In genomic region chr9:121362813-121363585, GRCh38 we compare ENCODE assay signal across 9 cellular contexts. TPM values are rescaled to one million over a fixed set of nuclear protein-coding genes. Genes with fewer than 3 reads are reported as not detected.
DNase-seq lines count a peak whose midpoint lies in the region; ATAC-seq and TF ChIP-seq lines count a peak whose summit lies in the region.
"Had no signal": no experiment of that assay in that cellular context is flagged by ENCODE, and none has a peak within 500 bp of the region (broad histone marks: within the 10 kb centered on the region; RNA-seq: fewer than 3 reads in every experiment).

No MANE protein-coding gene starts in this region.

- no peaks in the 10 kb centered on the region for H3K9me3 Mint-ChIP-seq in activated CD8-positive, alpha-beta memory T cell treated with anti-CD3 and anti-CD28 coated beads, Interleukin-2, amount 10 ng/mL, durations not matched to agents 7 days and 5 days (ENCODE audit: low read depth)

- TF ChIP-seq CTCF in vagina (IDR thresholded peaks at IDR 0.05) (no peak), WERI-Rb-1 (IDR thresholded peaks at IDR 0.05; ENCODE audit: low read depth, low read length) (no peak)

- intact Hi-C loops in vagina (cut with DNase I) = no loop called here

- H3K36me3 Mint-ChIP-seq in activated CD8-positive, alpha-beta memory T cell treated with anti-CD3 and anti-CD28 coated beads, Interleukin-2, amount 10 ng/mL, durations not matched to agents 7 days and 5 days = peaks cover 46% of the 10 kb centered on the region

- peak overlapping the region in 1 of 2 donors; percentile 17 for H3K9ac ChIP-seq in duodenal mucosa (ENCODE audit: low read depth in 1 of 2, low read length in 2 of 2)
- H3K9ac ChIP-seq in mucosa of rectum (ENCODE audit: low read depth in 1 of 2, low read length in 2 of 2) = no peak overlapping the region

- no peak for TF ChIP-seq POLR2A in vagina (IDR thresholded peaks at IDR 0.05)

- H3K36me3 ChIP-seq in duodenal mucosa (ENCODE audit: control insufficient read depth in 1 of 2, insufficient read depth in 2 of 2, low read length in 2 of 2) = no peaks in the 10 kb centered on the region
- no peaks in the 10 kb centered on the region for H3K36me3 ChIP-seq in mucosa of rectum (ENCODE audit: control insufficient read depth in 2 of 2, insufficient read depth in 2 of 2, low read length in 2 of 2)
- no peaks in the 10 kb centered on the region for H3K36me3 ChIP-seq in vagina
- no peaks in the 10 kb centered on the region for H3K36me3 ChIP-seq in WERI-Rb-1

- peaks cover 46 to 80% of the 10 kb centered on the region in 2 donors for H3K4me1 ChIP-seq in duodenal mucosa (ENCODE audit: control insufficient read depth in 1 of 2, insufficient read depth in 2 of 2, low read length in 2 of 2)
- H3K4me1 ChIP-seq in mucosa of rectum (ENCODE audit: control insufficient read depth in 2 of 2, insufficient read depth in 2 of 2, low read length in 2 of 2) = peaks cover 19 to 20% of the 10 kb centered on the region in 2 donors
- H3K4me1 ChIP-seq in vagina = peaks cover 94% of the 10 kb centered on the region

- H3K27ac Mint-ChIP-seq in activated CD8-positive, alpha-beta memory T cell treated with anti-CD3 and anti-CD28 coated beads, Interleukin-2, amount 10 ng/mL, durations not matched to agents 7 days and 5 days = peak overlapping the region; percentile 73
- H3K27ac Mint-ChIP-seq: B cell had no signal

- no peaks in the 10 kb centered on the region for H3K27me3 ChIP-seq in duodenal mucosa (ENCODE audit: control insufficient read depth in 1 of 2, insufficient read depth in 2 of 2, low read length in 2 of 2)
- no peaks in the 10 kb centered on the region for H3K27me3 ChIP-seq in mucosa of rectum (ENCODE audit: control insufficient read depth in 2 of 2, insufficient read depth in 2 of 2, low read length in 2 of 2)
- no peaks in the 10 kb centered on the region for H3K27me3 ChIP-seq in vagina
- no peaks in the 10 kb centered on the region for H3K27me3 ChIP-seq in WERI-Rb-1 (ENCODE audit: insufficient read depth, low read depth, severe bottlenecking)

- no peak overlapping the region for H3K4me3 ChIP-seq in duodenal mucosa (ENCODE audit: low read depth in 1 of 2, low read length in 2 of 2)
- no peak overlapping the region for H3K4me3 ChIP-seq in mucosa of rectum (ENCODE audit: low read length in 2 of 2)
- peak overlapping the region in 1 of 2 donors; percentile 8 for H3K4me3 ChIP-seq in vagina
- H3K4me3 ChIP-seq in WERI-Rb-1 (ENCODE audit: low read depth, low read length) = no peak overlapping the region

- H3K9me3 ChIP-seq in duodenal mucosa (ENCODE audit: control insufficient read depth in 1 of 2, low read length in 2 of 2) = no peaks in the 10 kb centered on the region
- H3K9me3 ChIP-seq in mucosa of rectum (ENCODE audit: control insufficient read depth in 2 of 2, low read length in 2 of 2) = no peaks in the 10 kb centered on the region
- no peaks in the 10 kb centered on the region for H3K9me3 ChIP-seq in vagina
- H3K9me3 ChIP-seq in WERI-Rb-1 (ENCODE audit: severe bottlenecking) = no peaks in the 10 kb centered on the region

- H3K27ac ChIP-seq in duodenal mucosa (ENCODE audit: low read depth, low read length) = peak overlapping the region; percentile 23
- peak overlapping the region; percentile 70 to 71 for H3K27ac ChIP-seq in mucosa of rectum (ENCODE audit: low read depth in 2 of 2, low read length in 2 of 2)
- H3K27ac ChIP-seq in vagina = peak overlapping the region; percentile 97
- no peak overlapping the region for H3K27ac ChIP-seq in WERI-Rb-1

- peaks cover 84% of the 10 kb centered on the region for H3K4me1 Mint-ChIP-seq in activated CD8-positive, alpha-beta memory T cell treated with anti-CD3 and anti-CD28 coated beads, Interleukin-2, amount 10 ng/mL, durations not matched to agents 7 days and 5 days

- CTCF ChIA-PET in activated CD8-positive, alpha-beta memory T cell treated with anti-CD3 and anti-CD28 coated beads, Interleukin-2, amount 10 ng/mL, durations not matched to agents 7 days and 5 days (lab: Charles Lee) = interaction anchor here (0.9 to 6.5 kb wide), 4 partner anchors 9 to 43 kb away, joined by 3 to 49 read pairs (median 8); no protein-coding TSS in a partner anchor

- DNase-seq in activated CD8-positive, alpha-beta memory T cell treated with anti-CD3 and anti-CD28 coated beads, Interleukin-2, amount 10 ng/mL, durations not matched to agents 7 days and 5 days = no peak
- DNase-seq in activated CD8-positive, alpha-beta memory T cell treated with anti-CD3 and anti-CD28 coated beads, Interleukin-2, amount 50 U/mL, for 48 hours = no peak
- DNase-seq in vagina (ENCODE audit: extremely low spot score in 2 of 2) = no peak
- DNase-seq in WERI-Rb-1 = no peak

- ATAC-seq in activated CD8-positive, alpha-beta memory T cell treated with anti-CD3 and anti-CD28 coated beads, Interleukin-2, amount 10 ng/mL, durations not matched to agents 7 days and 5 days = no peak
- ATAC-seq in GM19351 (IDR thresholded peaks at IDR 0.05; ENCODE audit: unreplicated experiment) (no peak), HG03095 (IDR thresholded peaks at IDR 0.05; ENCODE audit: unreplicated experiment) (no peak)

- no peaks in the 10 kb centered on the region for H3K27me3 Mint-ChIP-seq in activated CD8-positive, alpha-beta memory T cell treated with anti-CD3 and anti-CD28 coated beads, Interleukin-2, amount 10 ng/mL, durations not matched to agents 7 days and 5 days
- H3K27me3 Mint-ChIP-seq: B cell had no signal

- peak overlapping the region; percentile 14 for H3K4me3 Mint-ChIP-seq in activated CD8-positive, alpha-beta memory T cell treated with anti-CD3 and anti-CD28 coated beads, Interleukin-2, amount 10 ng/mL, durations not matched to agents 7 days and 5 days
- H3K4me3 Mint-ChIP-seq: B cell had no signal

RNA-seq across cellular contexts. Expression of gene STOM, which starts 7.1 kb away (rescaled TPM):
- total RNA-seq in activated CD8-positive, alpha-beta memory T cell treated with anti-CD3 and anti-CD28 coated beads, Interleukin-2, amount 10 ng/mL, durations not matched to agents 7 days and 5 days = 100 to 1,000 TPM in 1 of 2 experiments, 10 to 100 TPM in 1; 93.1 to 131 TPM
- total RNA-seq in vagina = 263 TPM
